In genomic region chr21:26715878-26716506, GRCh38 we compare ENCODE assay signal across 8 cellular contexts.
DNase-seq lines count a peak whose midpoint lies in the region; ATAC-seq and TF ChIP-seq lines count a peak whose summit lies in the region.

No MANE protein-coding gene starts in this region.

- no peaks in the 10 kb centered on the region for H3K36me3 ChIP-seq in DND-41 (ENCODE audit: insufficient read depth, low read length)

- no peaks in the 10 kb centered on the region for H3K79me2 ChIP-seq in DND-41 (ENCODE audit: insufficient read depth, low read length)

- no peaks in the 10 kb centered on the region for H3K27me3 ChIP-seq in DND-41 (ENCODE audit: insufficient read depth, low read length, poor library complexity)

- H2AFZ ChIP-seq in DND-41 (ENCODE audit: low read depth, low read length), result no peak overlapping the region

- H3K4me1 ChIP-seq in DND-41 (ENCODE audit: insufficient read depth, low read length), result peaks cover 13% of the 10 kb centered on the region; the same call in 1 of the 2 replicates

- no peak overlapping the region for H3K4me3 ChIP-seq in DND-41 (ENCODE audit: low read depth in 1 of 2, low read length in 2 of 2)

- TF ChIP-seq CTCF in DND-41 (IDR thresholded peaks at IDR 0.05; ENCODE audit: borderline replicate concordance, extremely low read depth, low read length, poor library complexity, severe bottlenecking), result peak; percentile 71

- in situ Hi-C loops in T47D (cut with HindIII; ENCODE audit: low pct_unique_long_range_greater_than_20kb, low sequenced_read_pairs), result no loop called here

- no peaks in the 10 kb centered on the region for H3K9me3 ChIP-seq in DND-41 (ENCODE audit: insufficient read depth, low read length, severe bottlenecking)

- DNase-seq in DND-41, result peak; percentile 29
- DNase-seq in HCEC 1CT, result peak; percentile 33
- DNase-seq in NCI-H748 treated with DMSO at 0.1 percent for 48 hours (lab: John Stamatoyannopoulos, UW), result peak; percentile 48
- peak; percentile 36 to 80 for DNase-seq in T47D (ENCODE audit: low read depth in 1 of 2, low spot score in 1 of 2)
- peak; percentile 81 for DNase-seq in inferior parietal cortex (ENCODE audit: extremely low spot score)
- peak; percentile 16 for DNase-seq in stimulated activated CD4-positive, alpha-beta T cell treated with anti-CD3 and anti-CD28 coated beads, Interleukin-2, amount 100 ng/mL, for 48 hours
- DNase-seq in effector CD4-positive, alpha-beta T cell, result no peak
- no peak for DNase-seq in NCI-H1930 (lab: John Stamatoyannopoulos, UW)

- ATAC-seq in DND-41 (ENCODE audit: insufficient read depth, low read depth), result peak; percentile 64

- no peak overlapping the region for H3K9ac ChIP-seq in DND-41 (ENCODE audit: low read depth, low read length)

- H4K20me1 ChIP-seq in DND-41 (ENCODE audit: insufficient read depth, low read length), result no peaks in the 10 kb centered on the region

- no peak overlapping the region for H3K4me2 ChIP-seq in DND-41 (ENCODE audit: insufficient read depth, low read length)

- no peak overlapping the region for H3K27ac ChIP-seq in DND-41 (ENCODE audit: low read length)

Comparison
In these comparisons a context has a peak if more than half of its experiments do, and no peak if none do; other contexts are left out.
1. DNase-seq: peak in DND-41 (single experiment), HCEC 1CT (single experiment), NCI-H748 treated with DMSO at 0.1 percent for 48 hours (single experiment), T47D (2 of 2), inferior parietal cortex (single experiment) and stimulated activated CD4-positive, alpha-beta T cell treated with anti-CD3 and anti-CD28 coated beads, Interleukin-2, amount 100 ng/mL, for 48 hours (2 of 2); none in effector CD4-positive, alpha-beta T cell (single experiment) and NCI-H1930 (0 of 2).